ENCODE assay signal across 35 cellular contexts in the genomic region with DNA sequence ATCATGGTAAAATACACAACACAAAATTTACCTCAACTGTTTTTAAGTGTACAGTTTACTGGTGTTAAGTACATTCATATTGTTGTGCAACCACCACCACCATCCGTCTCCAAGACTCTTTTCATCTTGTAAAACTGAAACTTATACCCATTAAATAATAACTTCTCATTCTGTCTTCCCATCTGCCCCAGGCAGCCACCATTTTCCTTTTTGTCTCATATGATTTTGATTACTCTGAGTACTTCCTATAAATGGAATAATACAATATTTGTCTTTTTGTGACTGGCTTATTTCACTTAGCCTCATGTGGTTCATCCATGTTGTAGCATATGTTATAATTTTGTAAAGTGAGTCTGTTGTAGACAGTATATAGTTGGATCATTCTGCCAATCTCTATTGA.
"Had no signal": no experiment of that assay in that cellular context is flagged by ENCODE, and none has a peak within 500 bp of the region (broad histone marks: within the 10 kb centered on the region; RNA-seq: fewer than 3 reads in every experiment).

No MANE protein-coding gene starts in this region.

- H3K27ac ChIP-seq: KMS-11 had no signal

- H3K27me3 ChIP-seq: MG63 had no signal

- H3K4me3 ChIP-seq: MG63 had no signal

- H3K9ac ChIP-seq: KMS-11 had no signal

- H3K36me3 ChIP-seq: MG63 had no signal

- H3K4me2 ChIP-seq: KMS-11 had no signal

- H3K9me3 ChIP-seq: MG63 had no signal

- DNase-seq: Karpas-422, Kasumi-1, MG63, MM.1S, MV-4-11, NCI-H1048, NCI-H1092, NCI-H1092 treated with DMSO at 0.1 percent for 48 hours, NCI-H1105, NCI-H1105 treated with DMSO at 0.1 percent for 48 hours, NCI-H1417, NCI-H1417 treated with DMSO at 0.1 percent for 48 hours, NCI-H1436, NCI-H1436 treated with DMSO at 0.1 percent for 48 hours, NCI-H146, NCI-H1694, NCI-H1694 treated with DMSO at 0.1 percent for 48 hours, NCI-H187, NCI-H187 treated with DMSO at 0.1 percent for 48 hours, NCI-H1930, NCI-H2029, NCI-H2029 treated with DMSO at 0.1 percent for 48 hours, NCI-H2081, NCI-H2081 treated with DMSO at 0.1 percent for 48 hours, NCI-H2107, NCI-H2171, NCI-H2171 treated with DMSO at 0.1 percent for 48 hours, NCI-H2227 treated with DMSO at 0.1 percent for 48 hours, NCI-H226, NCI-H345, NCI-H446, NCI-H446 treated with DMSO at 0.1 percent for 48 hours, NCI-H510A, NCI-H510A treated with DMSO at 0.1 percent for 48 hours had no signal
